In the genomic region with DNA sequence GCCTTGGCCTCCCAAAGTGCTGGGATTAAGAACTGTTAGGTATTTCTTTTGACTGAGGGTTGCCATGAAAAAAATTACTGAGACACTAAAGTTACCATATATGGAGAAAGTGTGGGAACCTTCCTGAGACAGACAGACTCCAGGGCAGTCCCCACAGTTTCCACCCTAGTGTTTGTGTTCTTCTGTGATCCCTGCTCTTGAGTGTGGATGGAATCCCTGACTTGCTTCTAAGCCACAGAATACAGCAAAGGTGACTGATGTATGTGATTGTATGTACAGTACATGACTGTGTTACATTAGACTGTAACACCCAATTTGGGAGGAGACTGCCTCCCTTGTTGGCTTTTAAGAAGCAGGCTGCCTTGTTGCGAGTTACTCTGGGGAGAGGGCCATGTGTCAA, we compare ENCODE assay signal across 16 cellular contexts. TPM values are rescaled to one million over a fixed set of nuclear protein-coding genes. Genes with fewer than 3 reads are reported as not detected.
DNase-seq lines count a peak whose midpoint lies in the region; ATAC-seq and TF ChIP-seq lines count a peak whose summit lies in the region.
"Had no signal": no experiment of that assay in that cellular context is flagged by ENCODE, and none has a peak within 500 bp of the region (broad histone marks: within the 10 kb centered on the region; RNA-seq: fewer than 3 reads in every experiment).

No MANE protein-coding gene starts in this region.

- ATAC-seq in GM19023 (IDR thresholded peaks at IDR 0.05; ENCODE audit: unreplicated experiment) = no peak

- TF ChIP-seq CTCF in AG04450 (IDR thresholded peaks at IDR 0.05; ENCODE audit: low read depth, low read length) (no peak), CD14-positive monocyte (IDR thresholded peaks at IDR 0.05) (no peak)

- POLR2A ChIA-PET in AG04450 (lab: Yijun Ruan, JAX) = no interaction called here

- no peak overlapping the region for H3K4me3 Mint-ChIP-seq in CD14-positive monocyte
- peak overlapping the region; percentile 15 for H3K4me3 Mint-ChIP-seq in T-helper 1 cell treated with Interleukin-12 subunit alpha and Interleukin-12 subunit beta and Interleukin-4 antibody, amounts not matched to agents 30 μg/mL and 1 μg/mL, for 36 hours

- H3K27ac Mint-ChIP-seq in CD14-positive monocyte = peak overlapping the region in 6 of 7 donors; percentile 21 to 61 (median 34)
- H3K27ac Mint-ChIP-seq in T-helper 1 cell treated with Interleukin-12 subunit alpha and Interleukin-12 subunit beta and Interleukin-4 antibody, amounts not matched to agents 30 μg/mL and 1 μg/mL, for 36 hours = peak overlapping the region; percentile 80

- peaks cover 0 to 2% (median 0%) of the 10 kb centered on the region in 7 donors for H3K9me3 Mint-ChIP-seq in CD14-positive monocyte
- H3K9me3 Mint-ChIP-seq in T-helper 1 cell treated with Interleukin-12 subunit alpha and Interleukin-12 subunit beta and Interleukin-4 antibody, amounts not matched to agents 30 μg/mL and 1 μg/mL, for 36 hours = peaks cover 6% of the 10 kb centered on the region

- peak overlapping the region; percentile 11 for H3K27ac ChIP-seq in AG04450 (ENCODE audit: low read depth, low read length)
- H3K27ac ChIP-seq: right atrium auricular region, thyroid gland had no signal

- no peaks in the 10 kb centered on the region for H3K9me3 ChIP-seq in AG04450 (ENCODE audit: control insufficient read depth, insufficient read depth, low read length)
- H3K9me3 ChIP-seq: BE2C, right atrium auricular region, thyroid gland had no signal

- peaks cover 53% of the 10 kb centered on the region for H3K4me1 Mint-ChIP-seq in CD14-positive monocyte
- H3K4me1 Mint-ChIP-seq in T-helper 1 cell treated with Interleukin-12 subunit alpha and Interleukin-12 subunit beta and Interleukin-4 antibody, amounts not matched to agents 30 μg/mL and 1 μg/mL, for 36 hours (ENCODE audit: low read depth) = peaks cover 82% of the 10 kb centered on the region

- intact Hi-C loops in CD14-positive monocyte (cut with micrococcal nuclease) = loop anchor here in 1 of 2 donors (10.0 kb wide), 1 partner anchor 45 kb away; no protein-coding TSS in a partner anchor

- H3K4me3 ChIP-seq in AG04450 (ENCODE audit: low read depth, low read length) = no peak overlapping the region
- H3K4me3 ChIP-seq: right atrium auricular region, thyroid gland had no signal

- CTCF ChIA-PET in AG04450 (lab: Charles Lee) = interaction anchor here (0.6 kb wide), 1 partner anchor 23 kb away, joined by 3 read pairs; no protein-coding TSS in a partner anchor

- H3K27me3 Mint-ChIP-seq in CD14-positive monocyte (ENCODE audit: low read depth in 3 of 3) = peaks cover 0 to 8% (median 3%) of the 10 kb centered on the region in 3 donors
- no peaks in the 10 kb centered on the region for H3K27me3 Mint-ChIP-seq in T-helper 1 cell treated with Interleukin-12 subunit alpha and Interleukin-12 subunit beta and Interleukin-4 antibody, amounts not matched to agents 30 μg/mL and 1 μg/mL, for 36 hours (ENCODE audit: low read depth)

- H3K36me3 Mint-ChIP-seq in CD14-positive monocyte = peaks cover 0 to 1% of the 10 kb centered on the region in 2 donors
- H3K36me3 Mint-ChIP-seq in T-helper 1 cell treated with Interleukin-12 subunit alpha and Interleukin-12 subunit beta and Interleukin-4 antibody, amounts not matched to agents 30 μg/mL and 1 μg/mL, for 36 hours (ENCODE audit: low read depth) = peaks cover 11% of the 10 kb centered on the region

- no peaks in the 10 kb centered on the region for H3K27me3 ChIP-seq in AG04450 (ENCODE audit: control insufficient read depth, insufficient read depth, low read length)
- H3K27me3 ChIP-seq: BE2C, right atrium auricular region, thyroid gland had no signal

- no peak for DNase-seq in AG04450 (ENCODE audit: low read depth, low spot score)
- no peak for DNase-seq in CD14-positive monocyte (ENCODE audit: low spot score)
- DNase-seq in astrocyte of the hippocampus (ENCODE audit: low read depth, low spot score) = peak; percentile 13
- DNase-seq in NCI-H526 treated with DMSO at 0.1 percent for 48 hours (lab: John Stamatoyannopoulos, UW) = no peak
- no peak for DNase-seq in NCI-H146 treated with DMSO at 0.1 percent for 48 hours (lab: John Stamatoyannopoulos, UW; ENCODE audit: unreplicated experiment)
- DNase-seq: activated CD8-positive, alpha-beta memory T cell treated with anti-CD3 and anti-CD28 coated beads, Interleukin-2, amount 50 U/mL, for 48 hours; amniotic stem cell; BE2C; DMS 273 treated with DMSO at 0.1 percent for 48 hours; hippocampal formation; NCI-H2107; NCI-H774; thyroid gland had no signal

RNA-seq across cellular contexts. Expression of a gene that starts 24.7 kb away (rescaled TPM):
- polyA plus RNA-seq in AG04450 (2011; rRNA removed) (44.7 and 52.4 TPM in 2 replicates), CD14-positive monocyte (1 to 10 TPM; 3.0 to 6.2 TPM)
- 95.8 and 112 TPM in 2 replicates for polyA minus RNA-seq in AG04450 (2011; rRNA and poly(A)+ RNA removed)

RNA-seq across cellular contexts. Expression of a gene that starts 52.0 kb away (rescaled TPM):
- polyA plus RNA-seq in AG04450 (2011; rRNA removed) (0.05 and 0.09 TPM in 2 replicates), CD14-positive monocyte (under 1 TPM; 0.12 to 0.22 TPM)
- not detected in 2 replicates for polyA minus RNA-seq in AG04450 (2011; rRNA and poly(A)+ RNA removed)
